8 cellular contexts compared by ENCODE assay signal in genomic region chr14:91116401-91116800, GRCh38. TPM values are rescaled to one million over a fixed set of nuclear protein-coding genes. Genes with fewer than 3 reads are reported as not detected.
A peak's percentile ranks its signal among the peaks of the same experiment; 100 is the strongest.
DNase-seq lines count a peak whose midpoint lies in the region; ATAC-seq and TF ChIP-seq lines count a peak whose summit lies in the region.
"Not testable (repeated sequence)": the region's sequence is repeated elsewhere in the genome, so short reads cannot be mapped to it uniquely, and the experiment has no call there.

No MANE protein-coding gene starts in this region.

- not testable (repeated sequence) for TF ChIP-seq POLR2A in breast epithelium (IDR thresholded peaks at IDR 0.05)

- H3K36me3 ChIP-seq in Karpas-422 (ENCODE audit: insufficient read depth, low read length); breast epithelium; subcutaneous abdominal adipose tissue (ENCODE audit: control insufficient read depth in 5 of 5, insufficient read depth in 5 of 5, low read length in 5 of 5): not testable (repeated sequence)

- H3K27me3 ChIP-seq in Karpas-422 (ENCODE audit: low read length); breast epithelium; subcutaneous abdominal adipose tissue (ENCODE audit: control insufficient read depth in 5 of 5, insufficient read depth in 4 of 5, low read length in 5 of 5): not testable (repeated sequence)

- H3K9me2 ChIP-seq in Karpas-422 (replicated peaks; ENCODE audit: insufficient read depth, low read length): not testable (repeated sequence)

- peak overlapping the region; percentile 62 to 92 for H3K4me3 Mint-ChIP-seq in CD14-positive monocyte
- peak overlapping the region; percentile 93 for H3K4me3 Mint-ChIP-seq in activated T-cell treated with anti-CD3 and anti-CD28 coated beads, Interleukin-2, amount 50 U/mL, for 4 hours
- H3K4me3 Mint-ChIP-seq in immature natural killer cell: peak overlapping the region; percentile 93 to 99 (median 95)
- H3K4me3 Mint-ChIP-seq in osteocyte (ENCODE audit: unreplicated experiment): not testable (repeated sequence)

- peaks cover 23% of the 10 kb centered on the region for H3K4me1 ChIP-seq in Karpas-422 (ENCODE audit: low read length)
- H3K4me1 ChIP-seq in breast epithelium: peaks cover 9 to 10% of the 10 kb centered on the region in 2 donors
- peaks cover 17 to 54% (median 39%) of the 10 kb centered on the region in 5 donors for H3K4me1 ChIP-seq in subcutaneous abdominal adipose tissue (ENCODE audit: control insufficient read depth in 5 of 5, insufficient read depth in 5 of 5, low read length in 5 of 5)

- H3K9me3 ChIP-seq in Karpas-422 (ENCODE audit: low read length); breast epithelium; subcutaneous abdominal adipose tissue (ENCODE audit: control insufficient read depth in 5 of 5, low read length in 5 of 5): not testable (repeated sequence)

- peak overlapping the region; percentile 88 for H3K4me2 ChIP-seq in Karpas-422 (ENCODE audit: low read depth, low read length, poor library complexity, severe bottlenecking)

- peaks cover 0 to 11% (median 6%) of the 10 kb centered on the region in 7 donors for H3K9me3 Mint-ChIP-seq in CD14-positive monocyte
- H3K9me3 Mint-ChIP-seq in activated T-cell treated with anti-CD3 and anti-CD28 coated beads, Interleukin-2, amount 50 U/mL, for 4 hours; immature natural killer cell; osteocyte (ENCODE audit: unreplicated experiment): not testable (repeated sequence)

- not testable (repeated sequence) for DNase-seq in CD14-positive monocyte (ENCODE audit: low spot score); Karpas-422; activated T-cell treated with anti-CD3 and anti-CD28 coated beads, Interleukin-2, amount 50 U/mL, for 4 hours; breast epithelium (ENCODE audit: low spot score in 2 of 2); osteocyte (ENCODE audit: extremely low spot score, unreplicated experiment)
- DNase-seq in SIG-M5 (lab: John Stamatoyannopoulos, UW) (peak; percentile 28), immature natural killer cell (peak in 2 of 3 donors; percentile 11 to 21)

- peak overlapping the region; percentile 89 for H3K4me3 ChIP-seq in Karpas-422 (ENCODE audit: low read length)
- not testable (repeated sequence) for H3K4me3 ChIP-seq in breast epithelium; subcutaneous abdominal adipose tissue (ENCODE audit: low read depth in 1 of 5, low read length in 5 of 5)

- peak; percentile 1 to 5 for ATAC-seq in activated T-cell treated with anti-CD3 and anti-CD28 coated beads, Interleukin-2, amount 50 U/mL, for 4 hours

- H3K4me1 Mint-ChIP-seq in CD14-positive monocyte (peaks cover 68% of the 10 kb centered on the region), immature natural killer cell (peaks cover 78 to 91% of the 10 kb centered on the region in 2 donors), osteocyte (ENCODE audit: unreplicated experiment) (peaks cover 47% of the 10 kb centered on the region)
- H3K4me1 Mint-ChIP-seq in activated T-cell treated with anti-CD3 and anti-CD28 coated beads, Interleukin-2, amount 50 U/mL, for 4 hours (ENCODE audit: low read depth): peaks cover 75% of the 10 kb centered on the region

- not testable (repeated sequence) for H3K27me3 Mint-ChIP-seq in CD14-positive monocyte (ENCODE audit: low read depth in 3 of 3); activated T-cell treated with anti-CD3 and anti-CD28 coated beads, Interleukin-2, amount 50 U/mL, for 4 hours (ENCODE audit: low read depth); osteocyte (ENCODE audit: unreplicated experiment)
- peaks cover 0 to 15% (median 3%) of the 10 kb centered on the region in 3 donors for H3K27me3 Mint-ChIP-seq in immature natural killer cell (ENCODE audit: low read depth in 3 of 3)

- H4K20me1 ChIP-seq in Karpas-422 (ENCODE audit: insufficient read depth, low read depth, low read length): not testable (repeated sequence)

- H3K36me3 Mint-ChIP-seq in CD14-positive monocyte: peaks cover 30 to 43% of the 10 kb centered on the region in 2 donors
- H3K36me3 Mint-ChIP-seq in activated T-cell treated with anti-CD3 and anti-CD28 coated beads, Interleukin-2, amount 50 U/mL, for 4 hours (ENCODE audit: insufficient read depth): peaks cover 25% of the 10 kb centered on the region
- H3K36me3 Mint-ChIP-seq in immature natural killer cell: peaks cover 25 to 33% (median 30%) of the 10 kb centered on the region in 3 donors
- peaks cover 11% of the 10 kb centered on the region for H3K36me3 Mint-ChIP-seq in osteocyte (ENCODE audit: unreplicated experiment)

- H3K27ac ChIP-seq in Karpas-422 (ENCODE audit: low read length) (peak overlapping the region; percentile 72; the same call in 1 of the 2 replicates), breast epithelium (peak overlapping the region; percentile 40 to 95), subcutaneous abdominal adipose tissue (ENCODE audit: low read depth, low read length) (peak overlapping the region; percentile 94)

- TF ChIP-seq CTCF in CD14-positive monocyte (IDR thresholded peaks at IDR 0.05); breast epithelium (IDR thresholded peaks at IDR 0.05); osteocyte (IDR thresholded peaks at IDR 0.05): not testable (repeated sequence)

- intact Hi-C loops in CD14-positive monocyte (cut with micrococcal nuclease); breast epithelium (cut with DNase I; ENCODE audit: low total_unique reads): not testable (repeated sequence)

- H3K79me2 ChIP-seq in Karpas-422 (ENCODE audit: low read length): peaks cover 71% of the 10 kb centered on the region

- peak overlapping the region; percentile 90 to 99 (median 98) for H3K27ac Mint-ChIP-seq in CD14-positive monocyte
- peak overlapping the region; percentile 95 to 99 (median 97) for H3K27ac Mint-ChIP-seq in immature natural killer cell
- peak overlapping the region; percentile 61 for H3K27ac Mint-ChIP-seq in osteocyte (ENCODE audit: unreplicated experiment)

- H3K9ac ChIP-seq in Karpas-422 (ENCODE audit: low read length): peak overlapping the region; percentile 83
- H3K9ac ChIP-seq in subcutaneous abdominal adipose tissue (ENCODE audit: low read length in 5 of 5): not testable (repeated sequence)

- H2AFZ ChIP-seq in Karpas-422 (ENCODE audit: low read length): not testable (repeated sequence)

RNA-seq across cellular contexts. Expression of gene DGLUCY, which starts 2.5 kb away (rescaled TPM):
- polyA plus RNA-seq in CD14-positive monocyte: 10 to 100 TPM; 54.9 to 66.0 TPM
- 90.0 and 99.9 TPM in 2 replicates for total RNA-seq in Karpas-422 (2014; rRNA removed; shearing (Covaris generic); ENCODE audit: low replicate concordance)
- 10 to 100 TPM; 25.1 to 29.0 (median 26.7) TPM for total RNA-seq in activated T-cell treated with anti-CD3 and anti-CD28 coated beads, Interleukin-2, amount 50 U/mL, for 4 hours
- 10 to 100 TPM; 32.6 to 35.7 (median 34.4) TPM for total RNA-seq in breast epithelium
- 10 to 100 TPM; 31.8 to 71.6 (median 50.5) TPM for polyA plus RNA-seq in immature natural killer cell
- total RNA-seq in osteocyte: 20.4 and 29.3 TPM in 2 replicates

RNA-seq across cellular contexts. Expression of gene RPS6KA5, which starts 56.0 kb away (rescaled TPM):
- polyA plus RNA-seq in CD14-positive monocyte: 10 to 100 TPM in 1 of 2 donors, 1 to 10 TPM in 1; 7.9 to 10.1 TPM
- 5.5 and 7.8 TPM in 2 replicates for total RNA-seq in Karpas-422 (2014; rRNA removed; shearing (Covaris generic); ENCODE audit: low replicate concordance)
- total RNA-seq in activated T-cell treated with anti-CD3 and anti-CD28 coated beads, Interleukin-2, amount 50 U/mL, for 4 hours: 10 to 100 TPM; 17.3 to 19.5 (median 19.4) TPM
- total RNA-seq in breast epithelium: 10 to 100 TPM in 2 of 3 donors, 1 to 10 TPM in 1; 4.8 to 19.2 (median 11.8) TPM
- 10 to 100 TPM; 11.1 to 19.0 (median 16.6) TPM for polyA plus RNA-seq in immature natural killer cell
- 2.6 and 3.4 TPM in 2 replicates for total RNA-seq in osteocyte
